In genomic region chr19:8410718-8411117, GRCh38 we compare ENCODE assay signal across 5 cellular contexts. TPM values are rescaled to one million over a fixed set of nuclear protein-coding genes. Genes with fewer than 3 reads are reported as not detected.
"Had no signal": no experiment of that assay in that cellular context is flagged by ENCODE, and none has a peak within 500 bp of the region (broad histone marks: within the 10 kb centered on the region; RNA-seq: fewer than 3 reads in every experiment).

No MANE protein-coding gene starts in this region.

RNA-seq across cellular contexts. Expression of gene ANGPTL4, which starts 46.8 kb away (rescaled TPM):
- total RNA-seq: activated B cell treated with CpG ODN at 0.5 μM for 24 hours, OCI-LY7, PC-9, SK-MEL-5, T-helper 17 cell had no signal
